Comparison of ENCODE assay signal across 15 cellular contexts in genomic region chr2:6506311-6507258, GRCh38.
DNase-seq lines count a peak whose midpoint lies in the region; ATAC-seq and TF ChIP-seq lines count a peak whose summit lies in the region.
"Had no signal": no experiment of that assay in that cellular context is flagged by ENCODE, and none has a peak within 500 bp of the region (broad histone marks: within the 10 kb centered on the region; RNA-seq: fewer than 3 reads in every experiment).

No MANE protein-coding gene starts in this region.

- H3K4me3 ChIP-seq in AG04449 (ENCODE audit: low read depth, low read length) (no peak overlapping the region), brain microvascular endothelial cell (ENCODE audit: low read depth, low read length) (no peak overlapping the region), mesenchymal stem cell (ENCODE audit: insufficient read depth in 1 of 2, low read depth in 1 of 2, low read length in 2 of 2) (no peak overlapping the region)
- H3K4me3 ChIP-seq: GM23338 had no signal

- no peak overlapping the region for H3K4ac ChIP-seq in mesenchymal stem cell (ENCODE audit: low read depth in 1 of 2, low read length in 2 of 2)

- TF ChIP-seq CTCF in AG04449 (IDR thresholded peaks at IDR 0.05; ENCODE audit: insufficient read depth, low read length, missing control alignments), result no peak
- no peak for TF ChIP-seq CTCF in brain microvascular endothelial cell (IDR thresholded peaks at IDR 0.05; ENCODE audit: low read depth, low read length, missing control alignments)

- no peaks in the 10 kb centered on the region for H3K9me3 ChIP-seq in mesenchymal stem cell (ENCODE audit: control insufficient read depth, low read length)
- H3K9me3 ChIP-seq: BE2C had no signal

- H3K36me3 ChIP-seq in brain microvascular endothelial cell (replicated peaks) (no peaks in the 10 kb centered on the region), mesenchymal stem cell (ENCODE audit: control insufficient read depth in 1 of 2, insufficient read depth in 2 of 2, low read depth in 1 of 2, low read length in 2 of 2) (no peaks in the 10 kb centered on the region)
- H3K36me3 ChIP-seq: BE2C had no signal

- CTCF ChIA-PET in AG04449 (lab: Yijun Ruan, JAX), result interaction anchor here (1.0 kb wide), 1 partner anchor 153 kb away, joined by 3 read pairs; no protein-coding TSS in a partner anchor

- H2BK120ac ChIP-seq in mesenchymal stem cell (ENCODE audit: low read depth, low read length), result no peak overlapping the region

- H2BK5ac ChIP-seq in mesenchymal stem cell (ENCODE audit: low read depth, low read length, poor library complexity, severe bottlenecking), result no peak overlapping the region

- H3K4me2 ChIP-seq in mesenchymal stem cell (ENCODE audit: low read length, poor library complexity, severe bottlenecking), result no peak overlapping the region
- H3K4me2 ChIP-seq: GM23338 had no signal

- H3K14ac ChIP-seq in mesenchymal stem cell (ENCODE audit: low read length in 2 of 2), result no peak overlapping the region

- H3K23ac ChIP-seq in mesenchymal stem cell (ENCODE audit: low read length in 2 of 2), result no peak overlapping the region

- H2BK15ac ChIP-seq in mesenchymal stem cell (ENCODE audit: low read depth, poor library complexity, severe bottlenecking), result no peak overlapping the region

- DNase-seq in AG04449 (ENCODE audit: low read depth, low spot score) (peak; percentile 34), M059J (ENCODE audit: low read depth) (peak; percentile 51), brain microvascular endothelial cell (peak; percentile 36), mesenchymal stem cell (peak; percentile 62), mesenteric fat pad (ENCODE audit: low spot score) (no peak), C1 segment of cervical spinal cord (lab: John Stamatoyannopoulos, UW) (no peak), NCI-H1417 (lab: John Stamatoyannopoulos, UW) (no peak)
- DNase-seq: activated CD4-positive, CD25-positive, alpha-beta regulatory T cell treated with anti-CD3 and anti-CD28 coated beads, Interleukin-2, amount 50 U/mL, for 72 hours; BE2C; KBM-7; NCI-H2171 treated with DMSO at 0.1 percent for 48 hours had no signal

- no peaks in the 10 kb centered on the region for H3K27me3 ChIP-seq in brain microvascular endothelial cell (replicated peaks)
- H3K27me3 ChIP-seq in mesenchymal stem cell (ENCODE audit: control insufficient read depth in 1 of 2, insufficient read depth in 1 of 2, low read length in 2 of 2), result no peaks in the 10 kb centered on the region
- H3K27me3 ChIP-seq: BE2C had no signal

- H2AK5ac ChIP-seq in mesenchymal stem cell (ENCODE audit: low read length, severe bottlenecking), result peak overlapping the region; percentile 47

- peaks cover 11% of the 10 kb centered on the region for H3K4me1 ChIP-seq in mesenchymal stem cell (ENCODE audit: control insufficient read depth, insufficient read depth, low read depth, low read length)
- H3K4me1 ChIP-seq: BE2C had no signal

- 23% methylated on average over 10 of the region's 14 CpGs for WGBS in mesenchymal stem cell

- H2BK12ac ChIP-seq in mesenchymal stem cell (ENCODE audit: low read length in 2 of 2), result no peak overlapping the region

- no peak overlapping the region for H2AFZ ChIP-seq in mesenchymal stem cell (ENCODE audit: low read depth, low read length)

- no peak overlapping the region for H3K9ac ChIP-seq in mesenchymal stem cell (ENCODE audit: low read length)

- no peaks in the 10 kb centered on the region for H3K79me1 ChIP-seq in mesenchymal stem cell (replicated peaks; ENCODE audit: low read length, poor library complexity, severe bottlenecking)

- in situ Hi-C loops in brain microvascular endothelial cell (cut with HindIII; ENCODE audit: low pct_ligation_motif_present, low sequenced_read_pairs), result no loop called here

- H3K27ac ChIP-seq in brain microvascular endothelial cell, result no peak overlapping the region
- peak overlapping the region; percentile 70 for H3K27ac ChIP-seq in mesenchymal stem cell (ENCODE audit: low read length, poor library complexity, severe bottlenecking)

- H3K18ac ChIP-seq in mesenchymal stem cell (ENCODE audit: low read depth in 1 of 2, low read length in 2 of 2), result peak overlapping the region in 1 of 2 experiments; percentile 38

- H4K8ac ChIP-seq in mesenchymal stem cell (ENCODE audit: low read length), result no peak overlapping the region

- ATAC-seq in HG03139 (IDR thresholded peaks at IDR 0.05; ENCODE audit: unreplicated experiment), result no peak
- ATAC-seq: activated T-helper 17 cell treated with anti-CD3 and anti-CD28 coated beads, Interleukin-2, amount 50 U/mL, for 72 hours; GM23338; stimulated activated memory B cell treated with anti-CD40 and anti-IgM and Interleukin-4, amounts not matched to agents 10 μg/mL and 1 μg/mL and 100 μg/mL, for 72 hours had no signal

- POLR2A ChIA-PET in AG04449 (lab: Yijun Ruan, JAX), result no interaction called here

- H4K91ac ChIP-seq in mesenchymal stem cell (ENCODE audit: low read length), result no peak overlapping the region

Comparison
In these comparisons a context has a peak if more than half of its experiments do, and no peak if none do; other contexts are left out.
1. DNase-seq: peak in AG04449 (single experiment), M059J (single experiment), brain microvascular endothelial cell (single experiment) and mesenchymal stem cell (single experiment); none in mesenteric fat pad (single experiment), C1 segment of cervical spinal cord (0 of 14) and NCI-H1417 (0 of 3).